26 cellular contexts compared by ENCODE assay signal in the genomic region with DNA sequence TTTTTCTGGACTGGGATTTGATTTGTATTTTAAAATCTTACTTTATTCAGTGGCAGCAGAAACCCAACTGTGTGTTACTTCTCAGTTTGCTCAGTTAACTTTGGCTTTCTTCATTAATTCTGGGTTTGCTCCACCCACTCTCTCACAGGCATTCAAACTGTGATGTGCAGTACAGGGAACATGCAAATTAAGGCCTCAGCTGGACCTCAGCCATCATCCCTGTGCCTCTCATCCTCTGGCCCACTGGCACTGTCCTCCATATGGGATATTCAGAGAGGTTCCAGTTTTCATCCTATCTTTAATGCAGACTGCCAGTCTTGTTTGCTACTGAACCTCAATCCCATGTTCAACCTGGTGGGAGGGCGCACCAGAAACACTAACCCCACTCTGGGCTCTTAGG.
DNase-seq lines count a peak whose midpoint lies in the region; ATAC-seq, FAIRE-seq and TF ChIP-seq lines count a peak whose summit lies in the region.
"Had no signal": no experiment of that assay in that cellular context is flagged by ENCODE, and none has a peak within 500 bp of the region (broad histone marks: within the 10 kb centered on the region; RNA-seq: fewer than 3 reads in every experiment).

No MANE protein-coding gene starts in this region.

- H4K91ac ChIP-seq in H1 (replicated peaks; ENCODE audit: insufficient read length, low read length): no peak overlapping the region

- no peaks in the 10 kb centered on the region for H4K20me1 ChIP-seq in H1 (replicated peaks in 1 of 2; ENCODE audit: control insufficient read depth in 1 of 2, insufficient read depth in 2 of 2, low read length in 2 of 2)
- H4K20me1 ChIP-seq: BLaER1 treated with 17β-estradiol and CSF1 and Interleukin-3, amounts not matched to agents 10 nM and 100 nM had no signal

- H3K18ac ChIP-seq in H1 (ENCODE audit: extremely low read depth, low read length): no peak overlapping the region

- CTCF ChIA-PET in H1 (lab: Charles Lee; ENCODE audit: partially characterized antibody): no interaction called here

- H4K5ac ChIP-seq in H1 (ENCODE audit: insufficient read length, low read depth, low read length): no peak overlapping the region

- TF ChIP-seq RAD21 in H1 (IDR thresholded peaks at IDR 0.05 in 1 of 2, conservative IDR thresholded peaks at IDR 0.05 in 1 of 2; ENCODE audit: low read depth in 2 of 2, low read length in 2 of 2): no peak

- no peak overlapping the region for H2BK5ac ChIP-seq in H1 (ENCODE audit: low read depth, low read length)

- POLR2A ChIA-PET in H1 (lab: Charles Lee; ENCODE audit: partially characterized antibody): no interaction called here

- no peak overlapping the region for H2AK5ac ChIP-seq in H1 (ENCODE audit: low read depth, low read length)

- TF ChIP-seq POLR2A in H1 (IDR thresholded peaks at IDR 0.05; ENCODE audit: control extremely low read depth in 1 of 2, low read depth in 2 of 2, low read length in 2 of 2): no peak

- no peaks in the 10 kb centered on the region for H3K79me1 ChIP-seq in H1 (ENCODE audit: low read depth, low read length)

- no peak for FAIRE-seq in H1 (lab: Jason Lieb, UNC)
- FAIRE-seq: A549, D721Med, GM12891, GM18507 had no signal

- peaks cover 22% of the 10 kb centered on the region for H3K9me3 Mint-ChIP-seq in nephron progenitor cell

- peak overlapping the region; percentile 83 for H3K27ac Mint-ChIP-seq in nephron progenitor cell
- H3K27ac Mint-ChIP-seq: CD14-positive monocyte; CD4-positive, alpha-beta T cell; CD8-positive, alpha-beta memory T cell had no signal

- H3K56ac ChIP-seq in H1 (replicated peaks; ENCODE audit: insufficient read length, low read depth, low read length): no peak overlapping the region

- no peaks in the 10 kb centered on the region for H3K27me3 ChIP-seq in H1 (replicated peaks in 1 of 4; ENCODE audit: control insufficient read depth in 3 of 4, extremely low read depth in 1 of 4, insufficient read depth in 3 of 4, low read length in 3 of 4)
- H3K27me3 ChIP-seq: BE2C; BLaER1 treated with 17β-estradiol and CSF1 and Interleukin-3, amounts not matched to agents 10 nM and 100 nM had no signal

- H3K23me2 ChIP-seq in H1 (ENCODE audit: low read depth, low read length): no peaks in the 10 kb centered on the region

- no peak overlapping the region for H3K4me3 Mint-ChIP-seq in nephron progenitor cell
- H3K4me3 Mint-ChIP-seq: CD14-positive monocyte; CD4-positive, alpha-beta T cell; CD8-positive, alpha-beta memory T cell had no signal

- H2BK20ac ChIP-seq in H1 (ENCODE audit: low read length): no peak overlapping the region

- no peak overlapping the region for H2AFZ ChIP-seq in H1 (ENCODE audit: low read length)

- no peaks in the 10 kb centered on the region for H3K36me3 ChIP-seq in H1 (ENCODE audit: control insufficient read depth in 2 of 4, insufficient read depth in 4 of 4, low read length in 3 of 4)
- H3K36me3 ChIP-seq: BE2C; BLaER1 treated with 17β-estradiol and CSF1 and Interleukin-3, amounts not matched to agents 10 nM and 100 nM had no signal

- H3K4me3 ChIP-seq in GM12865 (ENCODE audit: low read depth, low read length) (no peak overlapping the region), H1 (ENCODE audit: extremely low read depth in 1 of 4, insufficient read depth in 2 of 4, low read depth in 3 of 4, low read length in 4 of 4) (no peak overlapping the region)
- H3K4me3 ChIP-seq: A549; BLaER1 treated with 17β-estradiol and CSF1 and Interleukin-3, amounts not matched to agents 10 nM and 100 nM had no signal

- no peak overlapping the region for H3K4ac ChIP-seq in H1 (replicated peaks; ENCODE audit: insufficient read length, low read depth, low read length)

- ATAC-seq in GM21390 (IDR thresholded peaks at IDR 0.05; ENCODE audit: unreplicated experiment): no peak
- ATAC-seq: A549 had no signal

- H3K23ac ChIP-seq in H1 (ENCODE audit: insufficient read length): no peak overlapping the region

- H3K14ac ChIP-seq in H1 (ENCODE audit: insufficient read length): no peak overlapping the region

- 100% methylated on average over 1 of the region's 1 CpG; no CpG with 5 or more reads in 1 of the 2 experiments for WGBS in H1 (ENCODE audit: extremely low coverage in 1 of 2, insufficient coverage in 1 of 2, insufficient read length in 1 of 2, insufficient replicate concordance in 2 of 2, low coverage in 1 of 2, low lambda C conversion rate in 2 of 2, missing lambda C conversion rate in 1 of 2), 2 experiments

- H3K79me2 ChIP-seq in H1 (ENCODE audit: control insufficient read depth in 1 of 2, insufficient read depth in 2 of 2, low read length in 2 of 2): no peaks in the 10 kb centered on the region

- peaks cover 0 to 6% of the 10 kb centered on the region in 2 experiments; a peak in 1 of 4 replicates for H3K9me3 ChIP-seq in H1 (ENCODE audit: insufficient read depth in 2 of 2, low read depth in 1 of 2, low read length in 1 of 2)
- H3K9me3 ChIP-seq: A549, BE2C had no signal

- no peak for TF ChIP-seq EP300 in H1 (IDR thresholded peaks at IDR 0.05; ENCODE audit: borderline replicate concordance in 1 of 2, low read depth in 2 of 2, low read length in 2 of 2)

- H3K9ac ChIP-seq in H1 (replicated peaks in 1 of 4; ENCODE audit: extremely low read depth in 1 of 4, low read depth in 3 of 4, low read length in 3 of 4): no peak overlapping the region
- H3K9ac ChIP-seq: BLaER1 treated with 17β-estradiol and CSF1 and Interleukin-3, amounts not matched to agents 10 nM and 100 nM had no signal

- no peak for TF ChIP-seq CTCF in GM12865 (IDR thresholded peaks at IDR 0.05; ENCODE audit: insufficient read depth, low read depth, low read length, missing control alignments)
- TF ChIP-seq CTCF in H1 (IDR thresholded peaks at IDR 0.05; ENCODE audit: control extremely low read depth in 1 of 3, insufficient read depth in 1 of 3, low read depth in 1 of 3, low read length in 3 of 3): no peak
- TF ChIP-seq CTCF in nephron progenitor cell (IDR thresholded peaks at IDR 0.05): no peak

- H2BK120ac ChIP-seq in H1 (replicated peaks; ENCODE audit: low read depth, low read length): no peak overlapping the region

- H2BK12ac ChIP-seq in H1 (ENCODE audit: low read depth, low read length): no peak overlapping the region

- no peak overlapping the region for H3K27ac ChIP-seq in H1 (ENCODE audit: low read depth, low read length)
- H3K27ac ChIP-seq: A549; BLaER1 treated with 17β-estradiol and CSF1 and Interleukin-3, amounts not matched to agents 10 nM and 100 nM had no signal

- DNase-seq in GM12865 (ENCODE audit: low read depth): peak; percentile 27
- no peak for DNase-seq in H1 (ENCODE audit: low read depth in 1 of 2, low spot score in 2 of 2)
- DNase-seq in nephron progenitor cell: no peak
- DNase-seq in superior temporal gyrus (ENCODE audit: extremely low spot score): peak; percentile 47
- no peak for DNase-seq in NCI-H345 treated with DMSO at 0.1 percent for 48 hours (lab: John Stamatoyannopoulos, UW; ENCODE audit: unreplicated experiment)
- DNase-seq in activated T-cell treated with anti-CD3 and anti-CD28 coated beads, Interleukin-2, amount 50 U/mL, for 48 hours: no peak
- DNase-seq: 8988T; ACHN; AML-193; BE2C; CD4-positive, alpha-beta T cell; CD8-positive, alpha-beta memory T cell; DMS 273 treated with DMSO at 0.1 percent for 48 hours; DMS79; EL; GDM1; GOT3; H7; HCEC 1CT had no signal

- no peak overlapping the region for H4K8ac ChIP-seq in H1 (ENCODE audit: extremely low read depth, insufficient read depth, low read length)

- no peak overlapping the region for H3K4me2 ChIP-seq in H1 (ENCODE audit: insufficient read depth in 1 of 2, low read depth in 2 of 2, low read length in 2 of 2)
- H3K4me2 ChIP-seq: A549; BLaER1 treated with 17β-estradiol and CSF1 and Interleukin-3, amounts not matched to agents 10 nM and 100 nM had no signal

- no peaks in the 10 kb centered on the region for H3K4me1 Mint-ChIP-seq in nephron progenitor cell
- H3K4me1 Mint-ChIP-seq: CD14-positive monocyte; CD8-positive, alpha-beta memory T cell had no signal

- H3K4me1 ChIP-seq in H1 (replicated peaks in 1 of 4; ENCODE audit: control insufficient read depth in 3 of 4, insufficient read depth in 4 of 4, low read length in 3 of 4): no peaks in the 10 kb centered on the region
- H3K4me1 ChIP-seq: BE2C; BLaER1 treated with 17β-estradiol and CSF1 and Interleukin-3, amounts not matched to agents 10 nM and 100 nM had no signal

- no peaks in the 10 kb centered on the region for H3K36me3 Mint-ChIP-seq in nephron progenitor cell (ENCODE audit: low read depth)
- H3K36me3 Mint-ChIP-seq: CD14-positive monocyte; CD8-positive, alpha-beta memory T cell had no signal

- H2BK15ac ChIP-seq in H1 (ENCODE audit: low read length): 0 out of 2 replicates have a peak overlapping the region, but pooled peaks have one; percentile 49

- H3K27me3 Mint-ChIP-seq in nephron progenitor cell (ENCODE audit: low read depth, poor library complexity): no peaks in the 10 kb centered on the region
- H3K27me3 Mint-ChIP-seq: CD4-positive, alpha-beta T cell; CD8-positive, alpha-beta memory T cell had no signal

TF ChIP-seq in H1, 55 proteins besides CTCF, POLR2A, EP300 and RAD21 (continues in another document):
- TF ChIP-seq RXRA (IDR thresholded peaks at IDR 0.05; ENCODE audit: insufficient read depth, low read depth, low read length) (no peak), KDM1A (IDR thresholded peaks at IDR 0.05; ENCODE audit: borderline replicate concordance, low read length) (no peak), CHD1 (IDR thresholded peaks at IDR 0.05; ENCODE audit: low read depth, low read length) (no peak), ZNF274 (IDR thresholded peaks at IDR 0.05; ENCODE audit: borderline replicate concordance, extremely low read depth, low read length) (no peak), CTBP2 (IDR thresholded peaks at IDR 0.05; ENCODE audit: borderline replicate concordance, insufficient read depth, insufficient read length, low read length) (no peak), RBBP5 (IDR thresholded peaks at IDR 0.05; ENCODE audit: borderline replicate concordance, low read depth, low read length) (no peak), GTF2F1 (IDR thresholded peaks at IDR 0.05; ENCODE audit: borderline replicate concordance, low read depth, low read length) (no peak), SP2 (IDR thresholded peaks at IDR 0.05; ENCODE audit: low read length) (no peak), BCL11A (IDR thresholded peaks at IDR 0.05; ENCODE audit: low read depth in 2 of 2, low read length in 2 of 2) (no peak), POLR2AphosphoS5 (IDR thresholded peaks at IDR 0.05; ENCODE audit: low read depth, low read length) (no peak)
- TF ChIP-seq, protein P1, sequence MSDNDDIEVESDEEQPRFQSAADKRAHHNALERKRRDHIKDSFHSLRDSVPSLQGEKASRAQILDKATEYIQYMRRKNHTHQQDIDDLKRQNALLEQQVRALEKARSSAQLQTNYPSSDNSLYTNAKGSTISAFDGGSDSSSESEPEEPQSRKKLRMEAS (IDR thresholded peaks at IDR 0.05): no peak
- TF ChIP-seq, protein P2, sequence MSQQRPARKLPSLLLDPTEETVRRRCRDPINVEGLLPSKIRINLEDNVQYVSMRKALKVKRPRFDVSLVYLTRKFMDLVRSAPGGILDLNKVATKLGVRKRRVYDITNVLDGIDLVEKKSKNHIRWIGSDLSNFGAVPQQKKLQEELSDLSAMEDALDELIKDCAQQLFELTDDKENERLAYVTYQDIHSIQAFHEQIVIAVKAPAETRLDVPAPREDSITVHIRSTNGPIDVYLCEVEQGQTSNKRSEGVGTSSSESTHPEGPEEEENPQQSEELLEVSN (IDR thresholded peaks at IDR 0.05): no peak

Comparison
In these comparisons a context has a peak if more than half of its experiments do, and no peak if none do; other contexts are left out.
1. DNase-seq: peak in GM12865 (single experiment) and superior temporal gyrus (single experiment); none in H1 (0 of 2), nephron progenitor cell (single experiment), NCI-H345 treated with DMSO at 0.1 percent for 48 hours (single experiment) and activated T-cell treated with anti-CD3 and anti-CD28 coated beads, Interleukin-2, amount 50 U/mL, for 48 hours (0 of 2).